Comparison of ENCODE assay signal across 16 cellular contexts in the genomic region with DNA sequence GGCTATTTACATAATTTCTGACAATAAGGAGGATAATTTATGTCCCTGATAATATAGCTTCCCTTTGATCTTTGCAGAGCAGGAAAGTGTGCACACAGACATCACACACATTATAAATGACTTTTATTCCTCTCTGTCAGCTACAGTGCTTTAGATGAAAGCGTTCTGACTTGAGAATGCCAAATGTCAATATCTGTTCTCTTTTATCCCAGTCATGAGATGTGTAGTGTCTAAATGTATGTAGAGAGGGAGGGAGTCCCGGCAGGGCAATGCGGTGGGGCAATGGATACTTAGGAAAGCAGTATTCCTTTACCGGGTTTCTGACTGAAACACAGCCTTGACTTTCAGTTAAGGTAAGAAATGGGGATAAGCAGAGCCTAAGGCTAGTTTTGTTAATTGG.
A peak's percentile ranks its signal among the peaks of the same experiment; 100 is the strongest.
DNase-seq lines count a peak whose midpoint lies in the region; ATAC-seq and TF ChIP-seq lines count a peak whose summit lies in the region.
"Had no signal": no experiment of that assay in that cellular context is flagged by ENCODE, and none has a peak within 500 bp of the region (broad histone marks: within the 10 kb centered on the region; RNA-seq: fewer than 3 reads in every experiment).

No MANE protein-coding gene starts in this region.

- peaks cover 14% of the 10 kb centered on the region for H3K36me3 Mint-ChIP-seq in Caco-2 (ENCODE audit: insufficient read depth, unreplicated experiment)
- no peaks in the 10 kb centered on the region for H3K36me3 Mint-ChIP-seq in activated CD8-positive, alpha-beta memory T cell treated with anti-CD3 and anti-CD28 coated beads, Interleukin-2, amount 10 ng/mL, durations not matched to agents 7 days and 5 days
- H3K36me3 Mint-ChIP-seq: CD8-positive, alpha-beta memory T cell had no signal

- H3K36me3 ChIP-seq in Caco-2 (ENCODE audit: control insufficient read depth, insufficient read depth, low read length) = no peaks in the 10 kb centered on the region; the same call in 1 of the 2 replicates
- H3K36me3 ChIP-seq in tibial nerve = no peaks in the 10 kb centered on the region
- H3K36me3 ChIP-seq: BLaER1 had no signal

- peaks cover 48% of the 10 kb centered on the region for H3K4me1 Mint-ChIP-seq in Caco-2 (ENCODE audit: low read depth, unreplicated experiment)
- no peaks in the 10 kb centered on the region for H3K4me1 Mint-ChIP-seq in activated CD8-positive, alpha-beta memory T cell treated with anti-CD3 and anti-CD28 coated beads, Interleukin-2, amount 10 ng/mL, durations not matched to agents 7 days and 5 days

- H3K9me3 Mint-ChIP-seq in Caco-2 (ENCODE audit: unreplicated experiment) = peaks cover 30% of the 10 kb centered on the region
- H3K9me3 Mint-ChIP-seq in activated CD8-positive, alpha-beta memory T cell treated with anti-CD3 and anti-CD28 coated beads, Interleukin-2, amount 10 ng/mL, durations not matched to agents 7 days and 5 days (ENCODE audit: low read depth) = no peaks in the 10 kb centered on the region
- H3K9me3 Mint-ChIP-seq: CD8-positive, alpha-beta memory T cell had no signal

- H3K4me3 ChIP-seq in Caco-2 (ENCODE audit: low read depth, low read length) (peak overlapping the region; percentile 15), tibial nerve (no peak overlapping the region)
- H3K4me3 ChIP-seq: BLaER1, GM12878, GM23248 had no signal

- no peak for ATAC-seq in activated CD8-positive, alpha-beta memory T cell treated with anti-CD3 and anti-CD28 coated beads, Interleukin-2, amount 10 ng/mL, durations not matched to agents 7 days and 5 days
- ATAC-seq: GM12878 had no signal

- TF ChIP-seq CTCF in Caco-2 (IDR thresholded peaks at IDR 0.05; ENCODE audit: insufficient read depth in 1 of 2, low read depth in 1 of 2, low read length in 1 of 2, severe bottlenecking in 1 of 2, unreplicated experiment in 1 of 2) = no peak
- TF ChIP-seq CTCF in tibial nerve (IDR thresholded peaks at IDR 0.05) = no peak

- H3K4me3 Mint-ChIP-seq in Caco-2 (ENCODE audit: unreplicated experiment) = peak overlapping the region; percentile 78
- no peak overlapping the region for H3K4me3 Mint-ChIP-seq in activated CD8-positive, alpha-beta memory T cell treated with anti-CD3 and anti-CD28 coated beads, Interleukin-2, amount 10 ng/mL, durations not matched to agents 7 days and 5 days
- H3K4me3 Mint-ChIP-seq: CD8-positive, alpha-beta memory T cell had no signal

- POLR2A ChIA-PET in Caco-2 (lab: Charles Lee) = interaction anchor here (0.6 kb wide), 2 partner anchors 14 to 154 kb away, joined by 3 to 4 read pairs; no protein-coding TSS in a partner anchor

- peaks cover 52% of the 10 kb centered on the region for H3K4me1 ChIP-seq in Caco-2
- H3K4me1 ChIP-seq in tibial nerve = no peaks in the 10 kb centered on the region

- CTCF ChIA-PET in Caco-2 (lab: Charles Lee) = no interaction called here
- CTCF ChIA-PET in activated CD8-positive, alpha-beta memory T cell treated with anti-CD3 and anti-CD28 coated beads, Interleukin-2, amount 10 ng/mL, durations not matched to agents 7 days and 5 days (lab: Charles Lee) = no interaction called here

- WGBS in tibial nerve, 2 donors = 52 to 56% methylated on average over 4 of the region's 4 CpGs

- H3K27me3 Mint-ChIP-seq in Caco-2 (ENCODE audit: insufficient read depth, unreplicated experiment) = no peaks in the 10 kb centered on the region
- no peaks in the 10 kb centered on the region for H3K27me3 Mint-ChIP-seq in activated CD8-positive, alpha-beta memory T cell treated with anti-CD3 and anti-CD28 coated beads, Interleukin-2, amount 10 ng/mL, durations not matched to agents 7 days and 5 days
- H3K27me3 Mint-ChIP-seq: CD8-positive, alpha-beta memory T cell had no signal

- peaks cover 11% of the 10 kb centered on the region for H3K9me3 ChIP-seq in Caco-2
- no peaks in the 10 kb centered on the region for H3K9me3 ChIP-seq in tibial nerve
- H3K9me3 ChIP-seq: BLaER1 had no signal

- peak overlapping the region; percentile 80 for H3K27ac Mint-ChIP-seq in Caco-2 (ENCODE audit: unreplicated experiment)
- H3K27ac Mint-ChIP-seq in activated CD8-positive, alpha-beta memory T cell treated with anti-CD3 and anti-CD28 coated beads, Interleukin-2, amount 10 ng/mL, durations not matched to agents 7 days and 5 days = no peak overlapping the region
- H3K27ac Mint-ChIP-seq: CD8-positive, alpha-beta memory T cell had no signal

- DNase-seq in NCI-H1417 (lab: John Stamatoyannopoulos, UW) (peak in 2 of 3 experiments; percentile 21 to 58), NCI-H1417 treated with DMSO at 0.1 percent for 48 hours (lab: John Stamatoyannopoulos, UW) (no peak), Caco-2 (peak; percentile 82 to 83), NCI-H510A treated with DMSO at 0.1 percent for 48 hours (lab: John Stamatoyannopoulos, UW) (peak; percentile 69), left kidney (ENCODE audit: low read depth, low spot score) (peak; percentile 44), GM19238 (ENCODE audit: insufficient read length, low spot score) (no peak), tibial nerve (ENCODE audit: low spot score in 2 of 2) (no peak)
- DNase-seq in activated CD8-positive, alpha-beta memory T cell treated with anti-CD3 and anti-CD28 coated beads, Interleukin-2, amount 10 ng/mL, durations not matched to agents 7 days and 5 days = no peak
- DNase-seq: 8988T; AML-193; CD8-positive, alpha-beta memory T cell; DMS79; GM23248; H7 had no signal

- no peak for TF ChIP-seq EP300 in tibial nerve (IDR thresholded peaks at IDR 0.05)

- intact Hi-C loops in Caco-2 (cut with micrococcal nuclease; ENCODE audit: unreplicated experiment) = loop anchor here (1.0 to 5.0 kb wide), 4 partner anchors 11 to 277 kb away; partner anchors contain the start of gene CHORDC1

- TF ChIP-seq POLR2A in tibial nerve (IDR thresholded peaks at IDR 0.05) = no peak

- no peak overlapping the region for H3K27ac ChIP-seq in tibial nerve
- H3K27ac ChIP-seq: BLaER1, GM23248 had no signal

- H3K27me3 ChIP-seq in Caco-2 (replicated peaks; ENCODE audit: control insufficient read depth, insufficient read depth, low read length) (no peaks in the 10 kb centered on the region), tibial nerve (no peaks in the 10 kb centered on the region)
- H3K27me3 ChIP-seq: BLaER1 had no signal

- no TSS peak for BruUV-seq in Caco-2 (replicated peaks; lab: Mats Ljungman, UMichigan)

Comparison
In these comparisons a context has a peak if more than half of its experiments do, and no peak if none do; other contexts are left out.
1. DNase-seq: peak in NCI-H1417 (2 of 3), Caco-2 (2 of 2), NCI-H510A treated with DMSO at 0.1 percent for 48 hours (single experiment) and left kidney (single experiment); none in NCI-H1417 treated with DMSO at 0.1 percent for 48 hours (single experiment), activated CD8-positive, alpha-beta memory T cell treated with anti-CD3 and anti-CD28 coated beads, Interleukin-2, amount 10 ng/mL, durations not matched to agents 7 days and 5 days (single experiment), GM19238 (single experiment) and tibial nerve (0 of 2).